9 cellular contexts compared by ENCODE assay signal in genomic region chr15:74203914-74204431, GRCh38. TPM values are rescaled to one million over a fixed set of nuclear protein-coding genes. Genes with fewer than 3 reads are reported as not detected.
DNase-seq lines count a peak whose midpoint lies in the region; ATAC-seq and TF ChIP-seq lines count a peak whose summit lies in the region.
"Had no signal": no experiment of that assay in that cellular context is flagged by ENCODE, and none has a peak within 500 bp of the region (broad histone marks: within the 10 kb centered on the region; RNA-seq: fewer than 3 reads in every experiment).

No MANE protein-coding gene starts in this region.

- no peaks in the 10 kb centered on the region for H3K36me3 Mint-ChIP-seq in osteocyte (ENCODE audit: unreplicated experiment)

- peaks cover 74% of the 10 kb centered on the region for H3K4me1 Mint-ChIP-seq in osteocyte (ENCODE audit: unreplicated experiment)

- ATAC-seq in HG02870 (IDR thresholded peaks at IDR 0.05; ENCODE audit: unreplicated experiment): no peak
- ATAC-seq: esophagus mucosa had no signal

- no peaks in the 10 kb centered on the region for H3K9me3 Mint-ChIP-seq in osteocyte (ENCODE audit: unreplicated experiment)

- H3K27ac Mint-ChIP-seq in osteocyte (ENCODE audit: unreplicated experiment): peak overlapping the region; percentile 59

- POLR2A ChIA-PET in GM10248 (lab: Yijun Ruan, JAX): no interaction called here

- TF ChIP-seq CTCF in osteocyte (IDR thresholded peaks at IDR 0.05): no peak
- no peak for TF ChIP-seq CTCF in GM10248 (IDR thresholded peaks at IDR 0.05; ENCODE audit: control extremely low read depth, extremely low read depth, low read depth, missing control alignments)

- H3K4me3 Mint-ChIP-seq in osteocyte (ENCODE audit: unreplicated experiment): no peak overlapping the region

- CTCF ChIA-PET in GM10248 (lab: Yijun Ruan, JAX): no interaction called here

- DNase-seq in ELR (ENCODE audit: low read depth) (peak; percentile 58), NCI-H524 treated with DMSO at 0.1 percent for 48 hours (lab: John Stamatoyannopoulos, UW) (peak; percentile 38), fibroblast of gingiva (ENCODE audit: low read depth) (peak; percentile 42), osteocyte (ENCODE audit: extremely low spot score, unreplicated experiment) (no peak), GM10248 (ENCODE audit: extremely low spot score) (no peak), kidney tubule cell (ENCODE audit: low spot score) (no peak)
- no peak for DNase-seq in activated CD4-positive, alpha-beta T cell treated with anti-CD3 and anti-CD28 coated beads, Interleukin-2, amount 50 U/mL, for 1 hour

- H3K27me3 Mint-ChIP-seq in osteocyte (ENCODE audit: unreplicated experiment): no peaks in the 10 kb centered on the region

RNA-seq across cellular contexts. Expression of gene STRA6, which starts 1.4 kb away (rescaled TPM):
- total RNA-seq in osteocyte: 23.2 and 25.8 TPM in 2 replicates

RNA-seq across cellular contexts. Expression of gene ISLR, which starts 30.5 kb away (rescaled TPM):
- 108 and 110 TPM in 2 replicates for total RNA-seq in osteocyte

RNA-seq across cellular contexts. Expression of gene CCDC33, which starts 32.2 kb away (rescaled TPM):
- total RNA-seq in osteocyte: not detected in 2 replicates

Comparison
In these comparisons a context has a peak if more than half of its experiments do, and no peak if none do; other contexts are left out.
1. DNase-seq: peak in ELR (single experiment), NCI-H524 treated with DMSO at 0.1 percent for 48 hours (single experiment) and fibroblast of gingiva (single experiment); none in osteocyte (single experiment), GM10248 (single experiment), kidney tubule cell (single experiment) and activated CD4-positive, alpha-beta T cell treated with anti-CD3 and anti-CD28 coated beads, Interleukin-2, amount 50 U/mL, for 1 hour (single experiment).